Comparison of ENCODE assay signal across 1 cellular context in genomic region chr18:12948055-12948804, GRCh38.
TF ChIP-seq lines count a peak whose summit lies in the region.

No MANE protein-coding gene starts in this region.

TF ChIP-seq in HepG2, 621 proteins besides CTCF, POLR2A, EP300 and RAD21 (continued from another document and continues in another):
- peak; percentile 95 for TF ChIP-seq ZNF558 (CRISPR knock-in tag; IDR thresholded peaks at IDR 0.05; ENCODE audit: borderline replicate concordance)
- TF ChIP-seq ARHGAP35 (CRISPR knock-in tag; IDR thresholded peaks at IDR 0.05; ENCODE audit: borderline replicate concordance), result peak; percentile 76
- no peak for TF ChIP-seq PHF5A (CRISPR knock-in tag; IDR thresholded peaks at IDR 0.05; ENCODE audit: low read depth, unreplicated experiment)
- no peak for TF ChIP-seq FIP1L1 (IDR thresholded peaks at IDR 0.05; ENCODE audit: borderline replicate concordance, insufficient read depth, low read depth, low read length)
- TF ChIP-seq MIXL1 (CRISPR knock-in tag; IDR thresholded peaks at IDR 0.05), result peak; percentile 51
- no peak for TF ChIP-seq PCBP1 (IDR thresholded peaks at IDR 0.05; ENCODE audit: borderline replicate concordance, low read depth, low read length)
- TF ChIP-seq ATM (IDR thresholded peaks at IDR 0.05; ENCODE audit: borderline replicate concordance), result no peak
- TF ChIP-seq ZNF512 (CRISPR knock-in tag; IDR thresholded peaks at IDR 0.05), result no peak
- TF ChIP-seq, protein P1, sequence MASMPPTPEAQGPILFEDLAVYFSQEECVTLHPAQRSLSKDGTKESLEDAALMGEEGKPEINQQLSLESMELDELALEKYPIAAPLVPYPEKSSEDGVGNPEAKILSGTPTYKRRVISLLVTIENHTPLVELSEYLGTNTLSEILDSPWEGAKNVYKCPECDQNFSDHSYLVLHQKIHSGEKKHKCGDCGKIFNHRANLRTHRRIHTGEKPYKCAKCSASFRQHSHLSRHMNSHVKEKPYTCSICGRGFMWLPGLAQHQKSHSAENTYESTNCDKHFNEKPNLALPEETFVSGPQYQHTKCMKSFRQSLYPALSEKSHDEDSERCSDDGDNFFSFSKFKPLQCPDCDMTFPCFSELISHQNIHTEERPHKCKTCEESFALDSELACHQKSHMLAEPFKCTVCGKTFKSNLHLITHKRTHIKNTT (CRISPR knock-in tag; IDR thresholded peaks at IDR 0.05), result no peak
- TF ChIP-seq, protein P2, sequence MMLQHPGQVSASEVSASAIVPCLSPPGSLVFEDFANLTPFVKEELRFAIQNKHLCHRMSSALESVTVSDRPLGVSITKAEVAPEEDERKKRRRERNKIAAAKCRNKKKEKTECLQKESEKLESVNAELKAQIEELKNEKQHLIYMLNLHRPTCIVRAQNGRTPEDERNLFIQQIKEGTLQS (CRISPR knock-in tag; IDR thresholded peaks at IDR 0.05), result peak; percentile 28
- peak; percentile 92 for TF ChIP-seq PHF8 (CRISPR knock-in tag; IDR thresholded peaks at IDR 0.05)
- TF ChIP-seq ZIK1 (CRISPR knock-in tag; IDR thresholded peaks at IDR 0.05; ENCODE audit: borderline replicate concordance, low read depth), result peak; percentile 98; the same call in 1 of the 2 replicates
- TF ChIP-seq ZNF580 (CRISPR knock-in tag; IDR thresholded peaks at IDR 0.05; ENCODE audit: borderline replicate concordance, low read depth), result peak; percentile 41; the same call in 1 of the 2 replicates
- TF ChIP-seq ZFP37 (CRISPR knock-in tag; IDR thresholded peaks at IDR 0.05; ENCODE audit: borderline replicate concordance), result no peak; the same call in 1 of the 2 replicates
- TF ChIP-seq DMTF1 (CRISPR knock-in tag; IDR thresholded peaks at IDR 0.05), result no peak
- TF ChIP-seq FOXK2 (IDR thresholded peaks at IDR 0.05), result no peak
- TF ChIP-seq SIN3B (IDR thresholded peaks at IDR 0.05; ENCODE audit: low read length), result no peak
- no peak for TF ChIP-seq SRSF9 (IDR thresholded peaks at IDR 0.05; ENCODE audit: borderline replicate concordance, insufficient read depth, low read depth, low read length, poor library complexity, severe bottlenecking)
- TF ChIP-seq CREB3 (CRISPR knock-in tag; IDR thresholded peaks at IDR 0.05), result peak; percentile 98
- TF ChIP-seq SRSF4 (IDR thresholded peaks at IDR 0.05; ENCODE audit: low read depth, low read length, poor library complexity, severe bottlenecking), result peak; percentile 79
- no peak for TF ChIP-seq RORA (CRISPR knock-in tag; IDR thresholded peaks at IDR 0.05)
- peak; percentile 99 for TF ChIP-seq YEATS4 (CRISPR knock-in tag; IDR thresholded peaks at IDR 0.05; ENCODE audit: borderline replicate concordance)
- TF ChIP-seq SAFB2 (CRISPR knock-in tag; IDR thresholded peaks at IDR 0.05; ENCODE audit: borderline replicate concordance, low read depth), result peak; percentile 99
- TF ChIP-seq, protein P3, sequence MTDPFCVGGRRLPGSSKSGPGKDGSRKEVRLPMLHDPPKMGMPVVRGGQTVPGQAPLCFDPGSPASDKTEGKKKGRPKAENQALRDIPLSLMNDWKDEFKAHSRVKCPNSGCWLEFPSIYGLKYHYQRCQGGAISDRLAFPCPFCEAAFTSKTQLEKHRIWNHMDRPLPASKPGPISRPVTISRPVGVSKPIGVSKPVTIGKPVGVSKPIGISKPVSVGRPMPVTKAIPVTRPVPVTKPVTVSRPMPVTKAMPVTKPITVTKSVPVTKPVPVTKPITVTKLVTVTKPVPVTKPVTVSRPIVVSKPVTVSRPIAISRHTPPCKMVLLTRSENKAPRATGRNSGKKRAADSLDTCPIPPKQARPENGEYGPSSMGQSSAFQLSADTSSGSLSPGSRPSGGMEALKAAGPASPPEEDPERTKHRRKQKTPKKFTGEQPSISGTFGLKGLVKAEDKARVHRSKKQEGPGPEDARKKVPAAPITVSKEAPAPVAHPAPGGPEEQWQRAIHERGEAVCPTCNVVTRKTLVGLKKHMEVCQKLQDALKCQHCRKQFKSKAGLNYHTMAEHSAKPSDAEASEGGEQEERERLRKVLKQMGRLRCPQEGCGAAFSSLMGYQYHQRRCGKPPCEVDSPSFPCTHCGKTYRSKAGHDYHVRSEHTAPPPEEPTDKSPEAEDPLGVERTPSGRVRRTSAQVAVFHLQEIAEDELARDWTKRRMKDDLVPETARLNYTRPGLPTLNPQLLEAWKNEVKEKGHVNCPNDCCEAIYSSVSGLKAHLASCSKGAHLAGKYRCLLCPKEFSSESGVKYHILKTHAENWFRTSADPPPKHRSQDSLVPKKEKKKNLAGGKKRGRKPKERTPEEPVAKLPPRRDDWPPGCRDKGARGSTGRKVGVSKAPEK (CRISPR knock-in tag; IDR thresholded peaks at IDR 0.05; ENCODE audit: borderline replicate concordance), result no peak
- TF ChIP-seq, protein P4, sequence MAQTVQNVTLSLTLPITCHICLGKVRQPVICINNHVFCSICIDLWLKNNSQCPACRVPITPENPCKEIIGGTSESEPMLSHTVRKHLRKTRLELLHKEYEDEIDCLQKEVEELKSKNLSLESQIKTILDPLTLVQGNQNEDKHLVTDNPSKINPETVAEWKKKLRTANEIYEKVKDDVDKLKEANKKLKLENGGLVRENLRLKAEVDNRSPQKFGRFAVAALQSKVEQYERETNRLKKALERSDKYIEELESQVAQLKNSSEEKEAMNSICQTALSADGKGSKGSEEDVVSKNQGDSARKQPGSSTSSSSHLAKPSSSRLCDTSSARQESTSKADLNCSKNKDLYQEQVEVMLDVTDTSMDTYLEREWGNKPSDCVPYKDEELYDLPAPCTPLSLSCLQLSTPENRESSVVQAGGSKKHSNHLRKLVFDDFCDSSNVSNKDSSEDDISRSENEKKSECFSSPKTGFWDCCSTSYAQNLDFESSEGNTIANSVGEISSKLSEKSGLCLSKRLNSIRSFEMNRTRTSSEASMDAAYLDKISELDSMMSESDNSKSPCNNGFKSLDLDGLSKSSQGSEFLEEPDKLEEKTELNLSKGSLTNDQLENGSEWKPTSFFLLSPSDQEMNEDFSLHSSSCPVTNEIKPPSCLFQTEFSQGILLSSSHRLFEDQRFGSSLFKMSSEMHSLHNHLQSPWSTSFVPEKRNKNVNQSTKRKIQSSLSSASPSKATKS (CRISPR knock-in tag; IDR thresholded peaks at IDR 0.05), result no peak; the same call in 1 of the 2 replicates
- TF ChIP-seq HDAC2 (CRISPR knock-in tag; IDR thresholded peaks at IDR 0.05), result peak; percentile 28; the same call in 1 of the 2 replicates
- no peak for TF ChIP-seq IKZF1 (IDR thresholded peaks at IDR 0.05)
- no peak for TF ChIP-seq ZNF775 (CRISPR knock-in tag; IDR thresholded peaks at IDR 0.05; ENCODE audit: borderline replicate concordance)
- peak; percentile 98; the same call in 1 of the 2 replicates for TF ChIP-seq EED (CRISPR knock-in tag; IDR thresholded peaks at IDR 0.05)
- TF ChIP-seq HMGA1 (CRISPR knock-in tag; conservative IDR thresholded peaks at IDR 0.05), result no peak
- peak; percentile 32 to 78; a peak in 2 of 4 replicates for TF ChIP-seq KLF16 (CRISPR knock-in tag; IDR thresholded peaks at IDR 0.05)
- TF ChIP-seq, protein P5, sequence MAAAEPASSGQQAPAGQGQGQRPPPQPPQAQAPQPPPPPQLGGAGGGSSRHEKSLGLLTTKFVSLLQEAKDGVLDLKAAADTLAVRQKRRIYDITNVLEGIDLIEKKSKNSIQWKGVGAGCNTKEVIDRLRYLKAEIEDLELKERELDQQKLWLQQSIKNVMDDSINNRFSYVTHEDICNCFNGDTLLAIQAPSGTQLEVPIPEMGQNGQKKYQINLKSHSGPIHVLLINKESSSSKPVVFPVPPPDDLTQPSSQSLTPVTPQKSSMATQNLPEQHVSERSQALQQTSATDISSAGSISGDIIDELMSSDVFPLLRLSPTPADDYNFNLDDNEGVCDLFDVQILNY (CRISPR knock-in tag; conservative IDR thresholded peaks at IDR 0.05), result peak; percentile 78
- TF ChIP-seq THAP7 (CRISPR knock-in tag; IDR thresholded peaks at IDR 0.05), result peak; percentile 98
- peak; percentile 75; the same call in 1 of the 2 replicates for TF ChIP-seq KAT7 (CRISPR knock-in tag; IDR thresholded peaks at IDR 0.05; ENCODE audit: borderline replicate concordance)
- peak; percentile 97 for TF ChIP-seq ZNF253 (CRISPR knock-in tag; IDR thresholded peaks at IDR 0.05; ENCODE audit: borderline replicate concordance)
- no peak; the same call in 1 of the 2 replicates for TF ChIP-seq ZNF121 (CRISPR knock-in tag; IDR thresholded peaks at IDR 0.05)
- no peak for TF ChIP-seq HOXA7 (CRISPR knock-in tag; IDR thresholded peaks at IDR 0.05)
- TF ChIP-seq ZKSCAN5 (CRISPR knock-in tag; IDR thresholded peaks at IDR 0.05), result no peak
- peak; percentile 90 for TF ChIP-seq TAF1 (CRISPR knock-in tag; IDR thresholded peaks at IDR 0.05)
- TF ChIP-seq, protein P6, sequence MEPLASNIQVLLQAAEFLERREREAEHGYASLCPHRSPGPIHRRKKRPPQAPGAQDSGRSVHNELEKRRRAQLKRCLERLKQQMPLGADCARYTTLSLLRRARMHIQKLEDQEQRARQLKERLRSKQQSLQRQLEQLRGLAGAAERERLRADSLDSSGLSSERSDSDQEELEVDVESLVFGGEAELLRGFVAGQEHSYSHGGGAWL (CRISPR knock-in tag; IDR thresholded peaks at IDR 0.05), result peak; percentile 89
- TF ChIP-seq ZNF33B (CRISPR knock-in tag; IDR thresholded peaks at IDR 0.05), result peak; percentile 96
- peak; percentile 92 for TF ChIP-seq ZBTB14 (CRISPR knock-in tag; IDR thresholded peaks at IDR 0.05)
- TF ChIP-seq SMAD9 (CRISPR knock-in tag; IDR thresholded peaks at IDR 0.05), result no peak
- no peak; the same call in 1 of the 2 replicates for TF ChIP-seq ZSCAN22 (CRISPR knock-in tag; IDR thresholded peaks at IDR 0.05)
- TF ChIP-seq ZNF430 (CRISPR knock-in tag; IDR thresholded peaks at IDR 0.05), result peak; percentile 98
